In the genomic region with DNA sequence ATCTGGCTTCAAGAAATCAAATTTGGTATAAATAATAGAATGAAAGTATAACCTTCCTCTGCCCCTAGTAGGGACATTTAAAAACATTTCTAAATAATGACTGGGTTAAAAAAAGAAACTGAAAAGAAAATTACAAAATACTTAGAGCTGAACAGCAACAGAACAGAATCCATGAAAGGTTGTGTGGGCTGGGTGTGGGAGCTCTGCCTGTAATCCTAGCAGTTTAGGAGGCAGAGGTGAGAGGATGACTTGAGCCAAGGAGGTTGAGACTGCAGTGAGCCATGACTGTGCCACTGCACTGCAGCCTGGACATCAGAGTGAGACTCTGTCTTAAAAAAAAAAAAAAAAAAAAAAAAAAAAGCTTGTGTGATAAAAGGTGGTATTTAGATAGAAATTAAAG, we compare ENCODE assay signal across 23 cellular contexts. TPM values are rescaled to one million over a fixed set of nuclear protein-coding genes. Genes with fewer than 3 reads are reported as not detected.
A peak's percentile ranks its signal among the peaks of the same experiment; 100 is the strongest.
DNase-seq lines count a peak whose midpoint lies in the region; ATAC-seq, FAIRE-seq and TF ChIP-seq lines count a peak whose summit lies in the region.
"Had no signal": no experiment of that assay in that cellular context is flagged by ENCODE, and none has a peak within 500 bp of the region (broad histone marks: within the 10 kb centered on the region; RNA-seq: fewer than 3 reads in every experiment).

No MANE protein-coding gene starts in this region.

- no peak overlapping the region for H3K56ac ChIP-seq in H9 (ENCODE audit: insufficient read length, low read depth, low read length)

- no peaks in the 10 kb centered on the region for H4K20me1 ChIP-seq in H9 (ENCODE audit: control insufficient read depth, insufficient read depth, insufficient read length)
- H4K20me1 ChIP-seq: BLaER1 treated with 17β-estradiol and CSF1 and Interleukin-3, amounts not matched to agents 10 nM and 100 nM had no signal

- H3K4me2 ChIP-seq in H9 (ENCODE audit: insufficient read depth, insufficient read length, low read length), result no peak overlapping the region
- H3K4me2 ChIP-seq: A549; BLaER1 treated with 17β-estradiol and CSF1 and Interleukin-3, amounts not matched to agents 10 nM and 100 nM had no signal

- H3K27me3 Mint-ChIP-seq in H9 (ENCODE audit: low read depth) (no peaks in the 10 kb centered on the region), mesothelial cell of epicardium (ENCODE audit: low read depth) (no peaks in the 10 kb centered on the region)
- H3K27me3 Mint-ChIP-seq: B cell; CD4-positive, alpha-beta T cell had no signal

- H3K9me3 ChIP-seq in H9 (ENCODE audit: control insufficient read depth, low read depth, low read length) (no peaks in the 10 kb centered on the region), pancreas (no peaks in the 10 kb centered on the region)
- H3K9me3 ChIP-seq: A549; BLaER1 treated with 17β-estradiol and CSF1 and Interleukin-3, amounts not matched to agents 10 nM and 100 nM; Caco-2 had no signal

- H2AK5ac ChIP-seq in H9 (ENCODE audit: insufficient read length, low read length), result no peak overlapping the region

- no peak overlapping the region for H2BK120ac ChIP-seq in H9 (ENCODE audit: low read depth, low read length, poor library complexity, severe bottlenecking)

- H3K9ac ChIP-seq in H9 (ENCODE audit: extremely low read depth, insufficient read length, low read length), result no peak overlapping the region
- H3K9ac ChIP-seq: BLaER1 treated with 17β-estradiol and CSF1 and Interleukin-3, amounts not matched to agents 10 nM and 100 nM had no signal

- no peak overlapping the region for H4K8ac ChIP-seq in H9 (replicated peaks; ENCODE audit: insufficient read length, low read depth, low read length)

- no peak for ATAC-seq in pancreas
- ATAC-seq in GM18505 (IDR thresholded peaks at IDR 0.05; ENCODE audit: unreplicated experiment), result no peak
- ATAC-seq: A549; CD8-positive, alpha-beta T cell; GM12878 had no signal

- H3K18ac ChIP-seq in H9 (ENCODE audit: insufficient read length, low read depth, low read length), result no peak overlapping the region

- H3K4me3 ChIP-seq in pancreas, result no peak overlapping the region
- H3K4me3 ChIP-seq: A549; BLaER1 treated with 17β-estradiol and CSF1 and Interleukin-3, amounts not matched to agents 10 nM and 100 nM; GM12878 had no signal

- no peaks in the 10 kb centered on the region for H3K23me2 ChIP-seq in H9 (ENCODE audit: insufficient read length, low read depth, low read length, poor library complexity, severe bottlenecking)

- no peak overlapping the region for H2BK15ac ChIP-seq in H9 (ENCODE audit: low read depth, low read length)

- H3K9me3 Mint-ChIP-seq in H9, result no peaks in the 10 kb centered on the region
- no peaks in the 10 kb centered on the region for H3K9me3 Mint-ChIP-seq in mesothelial cell of epicardium
- H3K9me3 Mint-ChIP-seq: CD4-positive, alpha-beta T cell; CD8-positive, alpha-beta T cell had no signal

- no peak overlapping the region for H3K23ac ChIP-seq in H9 (ENCODE audit: insufficient read length, low read depth, low read length)

- H3K27me3 ChIP-seq in H9 (ENCODE audit: insufficient read depth, low read length), result no peaks in the 10 kb centered on the region
- H3K27me3 ChIP-seq in pancreas, result no peaks in the 10 kb centered on the region
- H3K27me3 ChIP-seq: BLaER1 treated with 17β-estradiol and CSF1 and Interleukin-3, amounts not matched to agents 10 nM and 100 nM had no signal

- H2BK12ac ChIP-seq in H9 (ENCODE audit: insufficient read length, low read depth, low read length), result no peak overlapping the region

- no peak overlapping the region for H2BK5ac ChIP-seq in H9 (ENCODE audit: insufficient read length, low read length)

- no peaks in the 10 kb centered on the region for H3K79me1 ChIP-seq in H9 (ENCODE audit: insufficient read depth, low read depth, low read length, poor library complexity, severe bottlenecking)

- no peak for TF ChIP-seq POLR2A in GM18505 (IDR thresholded peaks at IDR 0.05; ENCODE audit: borderline replicate concordance, extremely low read depth, insufficient read depth, insufficient read length)

- no peak overlapping the region for H2AFZ ChIP-seq in H9 (ENCODE audit: low read length)

- H3K36me3 Mint-ChIP-seq in H9 (ENCODE audit: insufficient read depth in 1 of 3, low read depth in 3 of 3) (no peaks in the 10 kb centered on the region), mesothelial cell of epicardium (no peaks in the 10 kb centered on the region)
- H3K36me3 Mint-ChIP-seq: CD8-positive, alpha-beta T cell had no signal

- no peaks in the 10 kb centered on the region for H3K79me2 ChIP-seq in H9 (ENCODE audit: insufficient read depth, low read length)

- H3K4me1 Mint-ChIP-seq in H9 (peaks cover 9 to 11% of the 10 kb centered on the region in 2 experiments), mesothelial cell of epicardium (peaks cover 21% of the 10 kb centered on the region)
- H3K4me1 Mint-ChIP-seq: B cell had no signal

- H3K27ac ChIP-seq in H9 (ENCODE audit: insufficient read length, low read depth, low read length) (no peak overlapping the region), pancreas (no peak overlapping the region)
- H3K27ac ChIP-seq: 22Rv1; A549; BLaER1 treated with 17β-estradiol and CSF1 and Interleukin-3, amounts not matched to agents 10 nM and 100 nM; C4-2B had no signal

- H3K4ac ChIP-seq in H9 (ENCODE audit: low read depth, low read length), result no peak overlapping the region

- TF ChIP-seq CTCF in H9 (conservative IDR thresholded peaks at IDR 0.05), result no peak
- TF ChIP-seq CTCF in mesothelial cell of epicardium (IDR thresholded peaks at IDR 0.05; ENCODE audit: unreplicated experiment), result no peak
- TF ChIP-seq CTCF in pancreas (IDR thresholded peaks at IDR 0.05), result no peak

- H3K36me3 ChIP-seq in pancreas, result no peaks in the 10 kb centered on the region
- H3K36me3 ChIP-seq: BLaER1 treated with 17β-estradiol and CSF1 and Interleukin-3, amounts not matched to agents 10 nM and 100 nM had no signal

- no peak overlapping the region for H3T11ph ChIP-seq in H9 (ENCODE audit: low read length)

- intact Hi-C loops in pancreas (cut with DNase I), result no loop called here

- H4K91ac ChIP-seq in H9 (ENCODE audit: insufficient read length, low read depth, low read length), result no peak overlapping the region

- H3K27ac Mint-ChIP-seq in H9, result peak overlapping the region; percentile 20 to 73 (median 38); a peak in 2 of 7 replicates
- H3K27ac Mint-ChIP-seq in mesothelial cell of epicardium, result peak overlapping the region; percentile 72
- H3K27ac Mint-ChIP-seq: B cell; CD4-positive, alpha-beta T cell; CD8-positive, alpha-beta T cell had no signal

- peak; percentile 6 for FAIRE-seq in G401.6 (lab: Jason Lieb, UNC)
- FAIRE-seq in HTR-8/SVneo (lab: Jason Lieb, UNC), result peak; percentile 72
- FAIRE-seq in pancreas (lab: Jason Lieb, UNC), result no peak
- FAIRE-seq: D721Med, GM12878, GM18507 had no signal

- H3K4me1 ChIP-seq in H9 (ENCODE audit: insufficient read depth, low read length), result no peaks in the 10 kb centered on the region; the same call in 1 of the 2 replicates
- H3K4me1 ChIP-seq in pancreas, result no peaks in the 10 kb centered on the region
- H3K4me1 ChIP-seq: BLaER1 treated with 17β-estradiol and CSF1 and Interleukin-3, amounts not matched to agents 10 nM and 100 nM; Caco-2 had no signal

- no peak overlapping the region for H4K5ac ChIP-seq in H9 (ENCODE audit: insufficient read length, low read depth, low read length)

- no peak overlapping the region for H2BK20ac ChIP-seq in H9 (ENCODE audit: low read depth, low read length, poor library complexity, severe bottlenecking)

- DNase-seq in H9 (no peak), HTR-8/SVneo (ENCODE audit: insufficient read length, low spot score) (no peak), mesothelial cell of epicardium (ENCODE audit: low spot score in 2 of 2, unreplicated experiment in 2 of 2) (no peak), NCI-H146 (lab: John Stamatoyannopoulos, UW) (no peak), pancreas (no peak), iPS-NIHi11 (ENCODE audit: low spot score) (no peak)
- DNase-seq: AML-193; Caco-2; Calu3; CD4-positive, alpha-beta T cell; CD8-positive, alpha-beta T cell; DMS79 treated with DMSO at 0.1 percent for 48 hours; GDM1 had no signal

- no peak overlapping the region for H3K14ac ChIP-seq in H9 (ENCODE audit: insufficient read depth, low read length)

- H3K4me3 Mint-ChIP-seq in H9 (no peak overlapping the region; a peak in 1 of 5 replicates), mesothelial cell of epicardium (no peak overlapping the region)
- H3K4me3 Mint-ChIP-seq: B cell; CD4-positive, alpha-beta T cell; CD8-positive, alpha-beta T cell had no signal

RNA-seq across cellular contexts. Expression of a gene that starts 12.3 kb away (rescaled TPM):
- total RNA-seq in H9 (2021) (66.8 and 70.8 TPM in 2 replicates), mesothelial cell of epicardium (131 to 145 TPM (median 143 TPM) in 3 replicates), pancreas (10 to 100 TPM; 19.0 to 40.3 (median 26.4) TPM)
- polyA plus RNA-seq in pancreas, result 1 to 10 TPM; 4.4 to 8.8 TPM
